ENCODE assay signal across 31 cellular contexts in genomic region chr11:15580775-15581095, GRCh38.
"Had no signal": no experiment of that assay in that cellular context is flagged by ENCODE, and none has a peak within 500 bp of the region (broad histone marks: within the 10 kb centered on the region; RNA-seq: fewer than 3 reads in every experiment).

No MANE protein-coding gene starts in this region.

- H3K9me3 Mint-ChIP-seq: dendritic cell treated with granulocyte-macrophage colony-stimulating factor and Interleukin-4, amounts not matched to agents 40 ng/mL and 50 ng/mL, for 4 days; endodermal cell; memory B cell; neural crest cell had no signal

- H3K36me3 Mint-ChIP-seq: memory B cell; naive B cell; natural killer cell treated with Interleukin-12 subunit alpha and Interleukin-12 subunit beta and Interleukin-15 and Interleukin-18, amount 100 ng/mL, for 72 hours had no signal

- H3K27ac Mint-ChIP-seq: dendritic cell treated with granulocyte-macrophage colony-stimulating factor and Interleukin-4, amounts not matched to agents 40 ng/mL and 50 ng/mL, for 4 days; endodermal cell; memory B cell; naive B cell; natural killer cell treated with Interleukin-12 subunit alpha and Interleukin-12 subunit beta and Interleukin-15 and Interleukin-18, amount 100 ng/mL, for 72 hours; progenitor cell of endocrine pancreas had no signal

- H3K4me3 ChIP-seq: colonic mucosa, gastroesophageal sphincter, heart left ventricle, hepatocyte, left ventricle myocardium inferior, lung, skin epidermis, stomach, thyroid gland had no signal

- H3K4me3 Mint-ChIP-seq: central memory CD8-positive, alpha-beta T cell; dendritic cell treated with granulocyte-macrophage colony-stimulating factor and Interleukin-4, amounts not matched to agents 40 ng/mL and 50 ng/mL, for 4 days; endodermal cell; memory B cell; naive B cell; natural killer cell treated with Interleukin-12 subunit alpha and Interleukin-12 subunit beta and Interleukin-15 and Interleukin-18, amount 100 ng/mL, for 72 hours; neural crest cell had no signal

- H3K27me3 ChIP-seq: colonic mucosa, foreskin keratinocyte, gastroesophageal sphincter, heart left ventricle, hepatocyte, stomach, thyroid gland had no signal

- H3K27ac ChIP-seq: colonic mucosa, epithelial cell of prostate, foreskin keratinocyte, gastroesophageal sphincter, heart left ventricle, hepatocyte, left ventricle myocardium inferior, parathyroid adenoma, skin epidermis, thyroid gland had no signal

- H3K27me3 Mint-ChIP-seq: central memory CD8-positive, alpha-beta T cell; dendritic cell treated with granulocyte-macrophage colony-stimulating factor and Interleukin-4, amounts not matched to agents 40 ng/mL and 50 ng/mL, for 4 days; memory B cell; naive B cell; natural killer cell treated with Interleukin-12 subunit alpha and Interleukin-12 subunit beta and Interleukin-15 and Interleukin-18, amount 100 ng/mL, for 72 hours had no signal

- DNase-seq: colonic mucosa; effector CD8-positive, alpha-beta T cell; endodermal cell; foreskin keratinocyte; heart left ventricle; kidney; left cardiac atrium; left ventricle myocardium inferior; naive B cell; right cardiac atrium; stimulated activated CD4-positive, alpha-beta T cell treated with anti-CD3 and anti-CD28 coated beads, Interleukin-12 subunit alpha, Interleukin-12 subunit beta, amount 100 ng/mL, for 4 hours; stimulated activated CD4-positive, alpha-beta T cell treated with anti-CD3 and anti-CD28 coated beads, Interleukin-1b, Interleukin-23, amount 100 ng/mL, for 48 hours; stimulated activated CD4-positive, alpha-beta T cell treated with anti-CD3 and anti-CD28 coated beads, Interleukin-4, amount 100 ng/mL, for 1 hour; stimulated activated CD8-positive, alpha-beta memory T cell treated with anti-CD3 and anti-CD28 coated beads, Interleukin-4, amount 100 ng/mL, for 48 hours; stimulated activated naive CD4-positive, alpha-beta T cell treated with Interleukin-2 at 50 U/mL for 16 hours; stomach; thyroid gland; trophoblast cell had no signal

- H3K4me1 ChIP-seq: colonic mucosa, foreskin keratinocyte, gastroesophageal sphincter, parathyroid adenoma, thyroid gland had no signal

- H3K4me1 Mint-ChIP-seq: central memory CD8-positive, alpha-beta T cell; memory B cell; naive B cell had no signal

- H3K9me3 ChIP-seq: colonic mucosa, gastroesophageal sphincter, heart left ventricle, left ventricle myocardium inferior, stomach, thyroid gland had no signal

- ATAC-seq: esophagus mucosa; foreskin keratinocyte; gastroesophageal sphincter; left cardiac atrium; natural killer cell treated with Interleukin-12 subunit alpha and Interleukin-12 subunit beta and Interleukin-15 and Interleukin-18, amount 100 ng/mL, for 72 hours had no signal

- H3K36me3 ChIP-seq: colonic mucosa, gastroesophageal sphincter, heart left ventricle, left ventricle myocardium inferior, stomach, thyroid gland had no signal
